ENCODE assay signal across 27 cellular contexts in genomic region chr9:593809-594208, GRCh38.
"Had no signal": no experiment of that assay in that cellular context is flagged by ENCODE, and none has a peak within 500 bp of the region (broad histone marks: within the 10 kb centered on the region; RNA-seq: fewer than 3 reads in every experiment).

No MANE protein-coding gene starts in this region.

- H3K9me3 ChIP-seq: ascending aorta, body of pancreas, Peyer's patch had no signal

- H3K27me3 Mint-ChIP-seq: activated naive CD4-positive, alpha-beta T cell treated with anti-CD3 and anti-CD28 coated beads, Interleukin-2, amount 50 U/mL, for 24 hours; activated T-cell treated with anti-CD3 and anti-CD28 coated beads, Interleukin-2, amount 50 U/mL, for 24 hours; T-cell had no signal

- H3K36me3 Mint-ChIP-seq: activated CD8-positive, alpha-beta memory T cell treated with anti-CD3 and anti-CD28 coated beads, Interleukin-2, amount 10 ng/mL, durations not matched to agents 7 days and 5 days; activated naive CD4-positive, alpha-beta T cell treated with anti-CD3 and anti-CD28 coated beads, Interleukin-2, amount 50 U/mL, for 24 hours; T-cell had no signal

- H3K27me3 ChIP-seq: ascending aorta, body of pancreas, Peyer's patch had no signal

- H3K4me3 ChIP-seq: ascending aorta, body of pancreas, Peyer's patch had no signal

- H3K9me3 Mint-ChIP-seq: activated B cell treated with CpG ODN at 0.5 μM for 24 hours; activated CD4-positive, alpha-beta T cell treated with anti-CD3 and anti-CD28 coated beads, Interleukin-2, amount 10 ng/mL, durations not matched to agents 24 days and 14 days; activated naive CD4-positive, alpha-beta T cell treated with anti-CD3 and anti-CD28 coated beads, Interleukin-2, amount 50 U/mL, for 24 hours; activated T-cell treated with anti-CD3 and anti-CD28 coated beads, Interleukin-2, amount 50 U/mL, for 24 hours; activated T-helper 1 cell treated with anti-CD3 and anti-CD28 coated beads, Interleukin-12 subunit alpha, Interleukin-12 subunit beta, Interleukin-2, Interleukin-4 antibody, amounts not matched to agents 30 ng/mL and 10 ng/mL and 1 ng/mL, durations not matched to agents 14 hours and 24 hours and 36 hours; T-cell had no signal

- H3K27ac Mint-ChIP-seq: activated B cell treated with CpG ODN at 0.5 μM for 24 hours; activated CD4-positive, alpha-beta T cell treated with anti-CD3 and anti-CD28 coated beads, Interleukin-2, amount 10 ng/mL, durations not matched to agents 24 days and 14 days; activated CD8-positive, alpha-beta memory T cell treated with anti-CD3 and anti-CD28 coated beads, Interleukin-2, amount 10 ng/mL, durations not matched to agents 7 days and 5 days; activated naive CD4-positive, alpha-beta T cell treated with anti-CD3 and anti-CD28 coated beads, Interleukin-2, amount 50 U/mL, for 24 hours; activated T-cell treated with anti-CD3 and anti-CD28 coated beads, Interleukin-2, amount 50 U/mL, for 24 hours; activated T-helper 1 cell treated with anti-CD3 and anti-CD28 coated beads, Interleukin-12 subunit alpha, Interleukin-12 subunit beta, Interleukin-2, Interleukin-4 antibody, amounts not matched to agents 30 ng/mL and 10 ng/mL and 1 ng/mL, durations not matched to agents 14 hours and 24 hours and 36 hours; T-cell had no signal

- H3K4me2 ChIP-seq: KMS-11 had no signal

- H3K36me3 ChIP-seq: ascending aorta, Peyer's patch had no signal

- H3K27ac ChIP-seq: ascending aorta, body of pancreas, KMS-11, Peyer's patch had no signal

- H3K4me3 Mint-ChIP-seq: activated B cell treated with CpG ODN at 0.5 μM for 24 hours; activated CD4-positive, alpha-beta T cell treated with anti-CD3 and anti-CD28 coated beads, Interleukin-2, amount 10 ng/mL, durations not matched to agents 24 days and 14 days; activated CD8-positive, alpha-beta memory T cell treated with anti-CD3 and anti-CD28 coated beads, Interleukin-2, amount 10 ng/mL, durations not matched to agents 7 days and 5 days; activated naive CD4-positive, alpha-beta T cell treated with anti-CD3 and anti-CD28 coated beads, Interleukin-2, amount 50 U/mL, for 24 hours; activated T-cell treated with anti-CD3 and anti-CD28 coated beads, Interleukin-2, amount 50 U/mL, for 24 hours; activated T-helper 1 cell treated with anti-CD3 and anti-CD28 coated beads, Interleukin-12 subunit alpha, Interleukin-12 subunit beta, Interleukin-2, Interleukin-4 antibody, amounts not matched to agents 30 ng/mL and 10 ng/mL and 1 ng/mL, durations not matched to agents 14 hours and 24 hours and 36 hours; T-cell had no signal

- DNase-seq: activated B cell treated with CpG ODN at 0.5 μM for 24 hours; activated CD4-positive, alpha-beta T cell treated with anti-CD3 and anti-CD28 coated beads for 1 hour; activated CD4-positive, alpha-beta T cell treated with anti-CD3 and anti-CD28 coated beads, Interleukin-2, amount 10 ng/mL, durations not matched to agents 24 days and 14 days; activated CD4-positive, alpha-beta T cell treated with anti-CD3 and anti-CD28 coated beads, Interleukin-2, amount 50 U/mL, for 48 hours; activated CD8-positive, alpha-beta memory T cell treated with anti-CD3 and anti-CD28 coated beads, Interleukin-2, amount 10 ng/mL, durations not matched to agents 7 days and 5 days; activated effector memory CD4-positive, alpha-beta T cell treated with Interleukin-2 at 50 U/mL for 16 hours; activated naive CD4-positive, alpha-beta T cell; activated T-cell treated with anti-CD3 and anti-CD28 coated beads, Interleukin-2, amount 50 U/mL, for 24 hours; body of pancreas; MM.1S; NCI-H1105 treated with DMSO at 0.1 percent for 48 hours; NCI-H1436 treated with DMSO at 0.1 percent for 48 hours; NCI-H187; NCI-H2081; NCI-H510A treated with DMSO at 0.1 percent for 48 hours; NCI-H69; NK-92 treated with Interleukin-12 subunit alpha and Interleukin-12 subunit beta, amount 100 ng/mL, for 24 hours; OCI-M1; Peyer's patch; SIG-M5; T-cell; T-helper 2 cell; T1000 had no signal

- H3K9ac ChIP-seq: KMS-11 had no signal

- ATAC-seq: activated CD8-positive, alpha-beta memory T cell treated with anti-CD3 and anti-CD28 coated beads, Interleukin-2, amount 10 ng/mL, durations not matched to agents 7 days and 5 days; body of pancreas; T-cell had no signal
